Comparison of ENCODE assay signal across 15 cellular contexts in the genomic region with DNA sequence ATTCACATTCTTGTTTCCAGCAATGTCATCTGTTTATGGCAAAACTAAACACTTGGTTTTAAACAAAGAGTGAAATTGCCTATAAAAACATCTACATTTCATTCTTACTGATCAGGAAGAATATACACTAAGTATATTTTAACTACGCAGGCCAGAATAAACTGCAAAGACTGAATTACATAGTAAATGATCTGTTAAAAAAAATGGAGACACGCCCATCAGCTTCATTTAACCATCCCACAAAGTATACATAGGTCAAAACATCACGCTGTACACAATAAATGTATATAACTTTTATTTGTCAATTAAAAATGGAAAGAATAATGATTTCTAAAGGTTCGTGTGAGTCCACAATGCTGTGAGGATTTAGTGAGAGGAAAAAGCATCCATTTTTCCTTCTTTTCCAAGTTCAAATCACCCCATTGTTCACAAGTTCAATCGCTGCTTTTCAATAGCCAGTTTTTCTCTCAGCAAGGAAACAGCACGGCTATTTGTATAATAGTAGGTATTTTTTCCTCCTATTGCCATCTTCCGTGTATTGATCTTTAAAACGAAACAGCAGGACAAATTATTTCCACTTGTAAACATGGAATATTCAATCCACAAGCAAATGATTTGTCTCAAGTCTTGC. TPM values are rescaled to one million over a fixed set of nuclear protein-coding genes. Genes with fewer than 3 reads are reported as not detected.
"Had no signal": no experiment of that assay in that cellular context is flagged by ENCODE, and none has a peak within 500 bp of the region (broad histone marks: within the 10 kb centered on the region; RNA-seq: fewer than 3 reads in every experiment).

No MANE protein-coding gene starts in this region.

- H3K9me3 Mint-ChIP-seq: activated CD4-positive, alpha-beta memory T cell treated with anti-CD3 and anti-CD28 coated beads, Interleukin-2, amount 10 ng/mL, durations not matched to agents 7 days and 5 days; activated T-cell treated with anti-CD3 and anti-CD28 coated beads, Interleukin-2, amount 50 U/mL, for 24 hours; natural killer cell had no signal

- H3K36me3 Mint-ChIP-seq: natural killer cell had no signal

- DNase-seq: activated CD4-positive, alpha-beta memory T cell treated with anti-CD3 and anti-CD28 coated beads, Interleukin-2, amount 10 ng/mL, durations not matched to agents 7 days and 5 days; activated naive CD4-positive, alpha-beta T cell treated with anti-CD3 and anti-CD28 coated beads, Interleukin-2, amount 50 U/mL, for 16 hours; activated T-cell treated with anti-CD3 and anti-CD28 coated beads, Interleukin-2, amount 50 U/mL, for 24 hours; erythroblast; gastrocnemius medialis; heart right ventricle; kidney; left ventricle myocardium superior; mesenchymal stem cell; natural killer cell; posterior cingulate gyrus; stimulated activated CD4-positive, alpha-beta T cell treated with anti-CD3 and anti-CD28 coated beads, Interleukin-15, amount 100 ng/mL, for 24 hours; stimulated activated CD4-positive, alpha-beta T cell treated with anti-CD3 and anti-CD28 coated beads, Interleukin-4, amount 100 ng/mL, for 1 hour; stimulated activated naive CD4-positive, alpha-beta T cell; trophoblast cell had no signal

- H3K9me3 ChIP-seq: gastrocnemius medialis, heart right ventricle had no signal

- ATAC-seq: gastrocnemius medialis, natural killer cell had no signal

- H3K27me3 Mint-ChIP-seq: activated CD4-positive, alpha-beta memory T cell treated with anti-CD3 and anti-CD28 coated beads, Interleukin-2, amount 10 ng/mL, durations not matched to agents 7 days and 5 days; activated T-cell treated with anti-CD3 and anti-CD28 coated beads, Interleukin-2, amount 50 U/mL, for 24 hours had no signal

- H3K27me3 ChIP-seq: gastrocnemius medialis, heart right ventricle had no signal

- H3K27ac Mint-ChIP-seq: activated CD4-positive, alpha-beta memory T cell treated with anti-CD3 and anti-CD28 coated beads, Interleukin-2, amount 10 ng/mL, durations not matched to agents 7 days and 5 days; activated T-cell treated with anti-CD3 and anti-CD28 coated beads, Interleukin-2, amount 50 U/mL, for 24 hours had no signal

- H3K4me3 Mint-ChIP-seq: activated CD4-positive, alpha-beta memory T cell treated with anti-CD3 and anti-CD28 coated beads, Interleukin-2, amount 10 ng/mL, durations not matched to agents 7 days and 5 days; activated T-cell treated with anti-CD3 and anti-CD28 coated beads, Interleukin-2, amount 50 U/mL, for 24 hours had no signal

- FAIRE-seq: kidney had no signal

- H3K27ac ChIP-seq: gastrocnemius medialis had no signal

RNA-seq across cellular contexts. Expression of gene PRR18, which starts 23.4 kb away (rescaled TPM):
- total RNA-seq: activated CD4-positive, alpha-beta memory T cell treated with anti-CD3 and anti-CD28 coated beads, Interleukin-2, amount 10 ng/mL, durations not matched to agents 7 days and 5 days; gastrocnemius medialis; left ventricle myocardium superior; natural killer cell had no signal
